ENCODE assay signal across 32 cellular contexts in genomic region chr20:45269754-45270270, GRCh38. TPM values are rescaled to one million over a fixed set of nuclear protein-coding genes. Genes with fewer than 3 reads are reported as not detected.
"Had no signal": no experiment of that assay in that cellular context is flagged by ENCODE, and none has a peak within 500 bp of the region (broad histone marks: within the 10 kb centered on the region; RNA-seq: fewer than 3 reads in every experiment).

No MANE protein-coding gene starts in this region.

- H3K27me3 ChIP-seq: pancreas, suprapubic skin, upper lobe of right lung had no signal

- H3K27ac ChIP-seq: left ventricle myocardium inferior, pancreas, prostate gland, sigmoid colon, spleen, suprapubic skin, thoracic aorta, tibial artery, upper lobe of right lung had no signal

- H3K4me1 ChIP-seq: left ventricle myocardium inferior, prostate gland, sigmoid colon, spleen, suprapubic skin, tibial artery, upper lobe of right lung had no signal

- FAIRE-seq: islet of Langerhans, pancreas, small intestine had no signal

- ATAC-seq: mucosa of descending colon; naive thymus-derived CD4-positive, alpha-beta T cell; natural killer cell treated with Interleukin-12 subunit alpha and Interleukin-12 subunit beta and Interleukin-15 and Interleukin-18, amount 100 ng/mL, for 72 hours; pancreas; right cardiac atrium; stimulated activated effector memory CD8-positive, alpha-beta T cell treated with anti-CD3 and anti-CD28 coated beads, Interleukin-12 subunit alpha, Interleukin-12 subunit beta, amount 100 ng/mL, for 72 hours had no signal

- H3K36me3 ChIP-seq: left ventricle myocardium inferior, pancreas, prostate gland, sigmoid colon, spleen, suprapubic skin, thoracic aorta, tibial artery, upper lobe of right lung had no signal

- DNase-seq: hypothalamus; immature natural killer cell; left ventricle myocardium inferior; mesendoderm; midbrain; mucosa of descending colon; naive thymus-derived CD4-positive, alpha-beta T cell; pancreas; posterior cingulate gyrus; retina; right cardiac atrium; sigmoid colon; small intestine; spleen; stimulated activated CD4-positive, alpha-beta T cell treated with anti-CD3 and anti-CD28 coated beads, Interleukin-4, amount 100 ng/mL, for 24 hours; stimulated activated naive CD4-positive, alpha-beta T cell; tibial artery; trophoblast cell; upper lobe of right lung had no signal

- H3K9me3 ChIP-seq: left ventricle myocardium inferior, mucosa of descending colon, pancreas, prostate gland, sigmoid colon, spleen, suprapubic skin, thoracic aorta, tibial artery, upper lobe of right lung had no signal

- H3K4me3 ChIP-seq: left ventricle myocardium inferior, lung, mucosa of descending colon, pancreas, prostate gland, sigmoid colon, spleen, suprapubic skin, thoracic aorta, tibial artery, upper lobe of right lung had no signal

RNA-seq across cellular contexts. Expression of gene SLPI, which starts 15.4 kb away (rescaled TPM):
- total RNA-seq: myocyte had no signal
- polyA plus RNA-seq: immature natural killer cell; naive thymus-derived CD4-positive, alpha-beta T cell; neural cell had no signal

RNA-seq across cellular contexts. Expression of gene RBPJL, which starts 36.8 kb away (rescaled TPM):
- total RNA-seq: kidney epithelial cell; left ventricle myocardium inferior; lower leg skin; mucosa of descending colon; myocyte; naive thymus-derived CD4-positive, alpha-beta T cell; natural killer cell treated with Interleukin-12 subunit alpha and Interleukin-12 subunit beta and Interleukin-15 and Interleukin-18, amount 100 ng/mL, for 72 hours; omental fat pad; prostate gland; right cardiac atrium; sigmoid colon; spleen; subcutaneous adipose tissue; suprapubic skin; thoracic aorta; upper lobe of right lung had no signal
- polyA plus RNA-seq: immature natural killer cell; lung; naive thymus-derived CD4-positive, alpha-beta T cell; neural cell; right cardiac atrium had no signal

RNA-seq across cellular contexts. Expression of gene MATN4, which starts 38.3 kb away (rescaled TPM):
- total RNA-seq: kidney epithelial cell, left ventricle myocardium inferior, myocyte, sigmoid colon, spleen had no signal
- polyA plus RNA-seq: immature natural killer cell; naive thymus-derived CD4-positive, alpha-beta T cell; neural cell had no signal

RNA-seq across cellular contexts. Expression of gene SEMG2, which starts 48.6 kb away (rescaled TPM):
- total RNA-seq: kidney epithelial cell; left ventricle myocardium inferior; lower leg skin; lung; mucosa of descending colon; myocyte; naive thymus-derived CD4-positive, alpha-beta T cell; natural killer cell treated with Interleukin-12 subunit alpha and Interleukin-12 subunit beta and Interleukin-15 and Interleukin-18, amount 100 ng/mL, for 72 hours; omental fat pad; pancreas; right cardiac atrium; sigmoid colon; spleen; subcutaneous adipose tissue; thoracic aorta; upper lobe of right lung had no signal
- polyA plus RNA-seq: immature natural killer cell; lung; naive thymus-derived CD4-positive, alpha-beta T cell; neural cell; pancreas; right cardiac atrium; sigmoid colon; small intestine; spleen had no signal
